Comparison of ENCODE assay signal across 8 cellular contexts in genomic region chr20:37096415-37097039, GRCh38.
DNase-seq lines count a peak whose midpoint lies in the region; ATAC-seq and TF ChIP-seq lines count a peak whose summit lies in the region.

No MANE protein-coding gene starts in this region.

- DNase-seq in GM12864 (ENCODE audit: low read depth) (no peak), MM.1S (peak; percentile 9), coronary artery (ENCODE audit: low spot score) (no peak), DMS79 (lab: John Stamatoyannopoulos, UW) (no peak), GM10248 (ENCODE audit: extremely low spot score) (no peak), DMS153 treated with DMSO at 0.1 percent for 48 hours (lab: John Stamatoyannopoulos, UW; ENCODE audit: unreplicated experiment) (no peak)

- POLR2A ChIA-PET in GM10248 (lab: Yijun Ruan, JAX) = interaction anchor here (0.5 kb wide), 1 partner anchor 44 kb away, joined by 3 read pairs; no protein-coding TSS in a partner anchor

- H3K9ac ChIP-seq in MM.1S (ENCODE audit: low read length) = peak overlapping the region; percentile 99
- no peak overlapping the region for H3K9ac ChIP-seq in parathyroid adenoma

- H3K9me3 ChIP-seq in MM.1S (replicated peaks; ENCODE audit: insufficient read depth, low read length) (no peaks in the 10 kb centered on the region), parathyroid adenoma (ENCODE audit: control insufficient read depth, low read length) (no peaks in the 10 kb centered on the region)

- H3K4me1 ChIP-seq in MM.1S (ENCODE audit: low read length) (peaks cover 14% of the 10 kb centered on the region), parathyroid adenoma (no peaks in the 10 kb centered on the region)

- H3K27me3 ChIP-seq in MM.1S (replicated peaks; ENCODE audit: insufficient read depth, low read length) (no peaks in the 10 kb centered on the region), parathyroid adenoma (ENCODE audit: control insufficient read depth, insufficient read depth, low read length) (no peaks in the 10 kb centered on the region)

- peak overlapping the region; percentile 69 for H3K4me2 ChIP-seq in MM.1S (ENCODE audit: low read depth, low read length)
- H3K4me2 ChIP-seq in parathyroid adenoma (ENCODE audit: low read length) = peak overlapping the region; percentile 71

- H2AFZ ChIP-seq in MM.1S (ENCODE audit: low read length) = peak overlapping the region; percentile 100
- peak overlapping the region; percentile 100 for H2AFZ ChIP-seq in parathyroid adenoma

- TF ChIP-seq CTCF in GM12864 (IDR thresholded peaks at IDR 0.05; ENCODE audit: low read depth, low read length, missing control alignments) (no peak), MM.1S (IDR thresholded peaks at IDR 0.05; ENCODE audit: low read length) (no peak), coronary artery (IDR thresholded peaks at IDR 0.05) (no peak), parathyroid adenoma (IDR thresholded peaks at IDR 0.05) (no peak), GM10248 (IDR thresholded peaks at IDR 0.05; ENCODE audit: control extremely low read depth, extremely low read depth, low read depth, missing control alignments) (no peak)

- no peaks in the 10 kb centered on the region; the same call in 1 of the 2 replicates for H3K36me3 ChIP-seq in MM.1S (replicated peaks; ENCODE audit: insufficient read depth, low read length)
- H3K36me3 ChIP-seq in parathyroid adenoma (ENCODE audit: control insufficient read depth, insufficient read depth, low read length) = no peaks in the 10 kb centered on the region

- H3K27ac ChIP-seq in MM.1S (ENCODE audit: low read length) (peak overlapping the region; percentile 90; the same call in 1 of the 2 replicates), coronary artery (peak overlapping the region; percentile 54 to 72), parathyroid adenoma (peak overlapping the region; percentile 55)

- CTCF ChIA-PET in GM10248 (lab: Yijun Ruan, JAX) = interaction anchor here (0.9 to 2.2 kb wide), 5 partner anchors 12 to 73 kb away, joined by 3 to 8 read pairs (median 4); no protein-coding TSS in a partner anchor

- H3F3A ChIP-seq in MM.1S (ENCODE audit: insufficient read depth, low read length) = peaks cover 8% of the 10 kb centered on the region; the same call in 1 of the 2 replicates

- ATAC-seq in GM18502 (IDR thresholded peaks at IDR 0.05; ENCODE audit: poor library complexity, unreplicated experiment) = no peak

- H3K79me2 ChIP-seq in MM.1S (ENCODE audit: low read length) (peaks cover 42% of the 10 kb centered on the region), parathyroid adenoma (peaks cover 5% of the 10 kb centered on the region)

- no peaks in the 10 kb centered on the region for H3K9me2 ChIP-seq in MM.1S (replicated peaks; ENCODE audit: insufficient read depth, low read length)

- H4K20me1 ChIP-seq in MM.1S (ENCODE audit: insufficient read depth, low read length) = no peaks in the 10 kb centered on the region

- H3K4me3 ChIP-seq in GM12864 (ENCODE audit: low read depth, low read length) = peak overlapping the region; percentile 76
- peak overlapping the region; percentile 89 for H3K4me3 ChIP-seq in MM.1S (ENCODE audit: low read length)
- peak overlapping the region; percentile 95 for H3K4me3 ChIP-seq in coronary artery
- peak overlapping the region; percentile 64 for H3K4me3 ChIP-seq in parathyroid adenoma (ENCODE audit: low read depth, low read length)
